Comparison of ENCODE assay signal across 15 cellular contexts in the genomic region with DNA sequence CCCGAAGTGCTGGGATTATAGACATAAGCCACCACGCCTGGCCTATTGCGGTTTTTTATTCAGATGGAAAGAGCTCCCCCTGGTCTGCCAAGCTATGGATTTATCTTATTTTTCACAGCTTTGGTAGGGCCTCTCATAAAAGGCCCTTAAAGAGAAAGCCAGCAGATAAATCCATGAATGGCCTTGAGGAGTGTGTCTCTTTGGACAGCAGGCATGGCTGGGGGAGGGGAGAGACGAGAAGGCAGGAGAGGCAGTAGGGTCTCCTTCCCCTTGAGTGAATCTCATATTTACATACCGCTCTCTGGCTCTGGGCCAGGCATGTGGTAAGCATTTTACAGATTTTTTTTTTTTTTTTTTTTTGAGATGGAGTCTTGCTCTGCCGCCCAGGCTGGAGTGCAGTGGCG. TPM values are rescaled to one million over a fixed set of nuclear protein-coding genes. Genes with fewer than 3 reads are reported as not detected.
DNase-seq lines count a peak whose midpoint lies in the region; TF ChIP-seq lines count a peak whose summit lies in the region.
"Had no signal": no experiment of that assay in that cellular context is flagged by ENCODE, and none has a peak within 500 bp of the region (broad histone marks: within the 10 kb centered on the region; RNA-seq: fewer than 3 reads in every experiment).

No MANE protein-coding gene starts in this region.

- no peak overlapping the region for H3K27ac ChIP-seq in colonic mucosa
- H3K27ac ChIP-seq: body of pancreas had no signal

- no peak overlapping the region for H3K4me3 ChIP-seq in fibroblast of pulmonary artery (replicated peaks; ENCODE audit: low read depth, low read length)
- no peak overlapping the region for H3K4me3 ChIP-seq in colonic mucosa
- H3K4me3 ChIP-seq: body of pancreas had no signal

- H3K9ac ChIP-seq in colonic mucosa (ENCODE audit: low read depth in 2 of 2, low read length in 2 of 2), result no peak overlapping the region

- DNase-seq in COR-L47 (lab: John Stamatoyannopoulos, UW), result peak; percentile 12
- peak; percentile 19 for DNase-seq in KBM-7
- DNase-seq in NCI-H446 (lab: John Stamatoyannopoulos, UW), result peak; percentile 26 to 86
- peak; percentile 23 for DNase-seq in fibroblast of pulmonary artery (ENCODE audit: low read depth)
- no peak for DNase-seq in SW 1271 (lab: John Stamatoyannopoulos, UW)
- DNase-seq in HCEC 1CT, result no peak
- DNase-seq in colonic mucosa, result no peak
- no peak for DNase-seq in NCI-H1436 treated with DMSO at 0.1 percent for 48 hours (lab: John Stamatoyannopoulos, UW)
- DNase-seq: activated CD4-positive, alpha-beta memory T cell treated with anti-CD3 and anti-CD28 coated beads for 36 hours; effector memory CD8-positive, alpha-beta T cell; stimulated activated CD4-positive, alpha-beta T cell treated with anti-CD3 and anti-CD28 coated beads, Interleukin-4, amount 100 ng/mL, for 4 hours had no signal

- no peaks in the 10 kb centered on the region for H3K4me1 ChIP-seq in colonic mucosa

- in situ Hi-C loops in KBM-7 (cut with MboI; ENCODE audit: low pct_unique_long_range_greater_than_20kb, low sequenced_read_pairs), result no loop called here

- intact Hi-C loops in colonic mucosa (cut with DNase I), result no loop called here

- no peaks in the 10 kb centered on the region for H3K36me3 ChIP-seq in colonic mucosa

- TF ChIP-seq CTCF in fibroblast of pulmonary artery (IDR thresholded peaks at IDR 0.05; ENCODE audit: low read length, missing control alignments), result no peak
- no peak for TF ChIP-seq CTCF in colonic mucosa (IDR thresholded peaks at IDR 0.05)

- H3K9me3 ChIP-seq in colonic mucosa, result no peaks in the 10 kb centered on the region
- H3K9me3 ChIP-seq: body of pancreas had no signal

- H3K27me3 ChIP-seq in colonic mucosa, result no peaks in the 10 kb centered on the region
- H3K27me3 ChIP-seq: body of pancreas had no signal

RNA-seq across cellular contexts. Expression of gene MARK4, which starts 25.2 kb away (rescaled TPM):
- 10 to 100 TPM; 12.7 to 28.6 TPM for total RNA-seq in colonic mucosa

RNA-seq across cellular contexts. Expression of gene EXOC3L2, which starts 31.1 kb away (rescaled TPM):
- 1 to 10 TPM; 1.4 to 1.6 TPM for total RNA-seq in colonic mucosa
- total RNA-seq: activated CD4-positive, alpha-beta memory T cell treated with anti-CD3 and anti-CD28 coated beads for 36 hours; activated T-helper 2 cell treated with anti-CD3 and anti-CD28 coated beads, Interferon-gamma antibody, Interleukin-2, Interleukin-4, amounts not matched to agents 10 μg/mL and 5 μg/mL and 100 μg/mL, durations not matched to agents 14 hours and 24 hours and 36 hours; B cell had no signal

RNA-seq across cellular contexts. Expression of gene CKM, which starts 46.4 kb away (rescaled TPM):
- total RNA-seq in colonic mucosa, result under 1 TPM in 1 of 2 donors, not detected in 1; 0.53 TPM
- total RNA-seq: activated CD4-positive, alpha-beta memory T cell treated with anti-CD3 and anti-CD28 coated beads for 36 hours; activated T-helper 2 cell treated with anti-CD3 and anti-CD28 coated beads, Interferon-gamma antibody, Interleukin-2, Interleukin-4, amounts not matched to agents 10 μg/mL and 5 μg/mL and 100 μg/mL, durations not matched to agents 14 hours and 24 hours and 36 hours; B cell; body of pancreas; pulmonary artery endothelial cell had no signal

Comparison
In these comparisons a context has a peak if more than half of its experiments do, and no peak if none do; other contexts are left out.
1. DNase-seq: peak in COR-L47 (single experiment), KBM-7 (single experiment), NCI-H446 (2 of 2) and fibroblast of pulmonary artery (single experiment); none in SW 1271 (0 of 2), HCEC 1CT (single experiment), colonic mucosa (single experiment) and NCI-H1436 treated with DMSO at 0.1 percent for 48 hours (single experiment).